ENCODE assay signal across 7 cellular contexts in genomic region chr16:21684199-21684598, GRCh38. TPM values are rescaled to one million over a fixed set of nuclear protein-coding genes. Genes with fewer than 3 reads are reported as not detected.
A peak's percentile ranks its signal among the peaks of the same experiment; 100 is the strongest.
DNase-seq lines count a peak whose midpoint lies in the region; ATAC-seq, FAIRE-seq and TF ChIP-seq lines count a peak whose summit lies in the region.

No MANE protein-coding gene starts in this region.

- H3K9ac ChIP-seq in kidney (ENCODE audit: low read length in 2 of 2), result no peak overlapping the region

- H3K4me1 Mint-ChIP-seq in activated naive CD8-positive, alpha-beta T cell treated with anti-CD3 and anti-CD28 coated beads for 36 hours, result no peaks in the 10 kb centered on the region
- no peaks in the 10 kb centered on the region for H3K4me1 Mint-ChIP-seq in osteocyte (ENCODE audit: unreplicated experiment)

- no peak for ATAC-seq in GM19463 (IDR thresholded peaks at IDR 0.05; ENCODE audit: unreplicated experiment)

- no peaks in the 10 kb centered on the region for H3K36me3 Mint-ChIP-seq in activated naive CD8-positive, alpha-beta T cell treated with anti-CD3 and anti-CD28 coated beads for 36 hours
- no peaks in the 10 kb centered on the region for H3K36me3 Mint-ChIP-seq in osteocyte (ENCODE audit: unreplicated experiment)

- TF ChIP-seq CTCF in LNCAP (IDR thresholded peaks at IDR 0.05) (peak; percentile 54), osteocyte (IDR thresholded peaks at IDR 0.05) (peak; percentile 32), kidney (IDR thresholded peaks at IDR 0.05; ENCODE audit: borderline replicate concordance, extremely low read depth, insufficient read depth) (no peak)

- H3K4me3 ChIP-seq in kidney (ENCODE audit: low read length in 2 of 2), result no peak overlapping the region

- H3K36me3 ChIP-seq in kidney (ENCODE audit: control insufficient read depth in 1 of 2, insufficient read depth in 2 of 2, low read length in 2 of 2), result no peaks in the 10 kb centered on the region

- no peak overlapping the region for H3K27ac Mint-ChIP-seq in activated naive CD8-positive, alpha-beta T cell treated with anti-CD3 and anti-CD28 coated beads for 36 hours
- no peak overlapping the region for H3K27ac Mint-ChIP-seq in osteocyte (ENCODE audit: unreplicated experiment)

- intact Hi-C loops in kidney (cut with DNase I), result no loop called here

- H3K27me3 Mint-ChIP-seq in activated naive CD8-positive, alpha-beta T cell treated with anti-CD3 and anti-CD28 coated beads for 36 hours, result no peaks in the 10 kb centered on the region
- H3K27me3 Mint-ChIP-seq in osteocyte (ENCODE audit: unreplicated experiment), result peaks cover 8% of the 10 kb centered on the region

- H3K4me3 Mint-ChIP-seq in activated naive CD8-positive, alpha-beta T cell treated with anti-CD3 and anti-CD28 coated beads for 36 hours, result no peak overlapping the region
- no peak overlapping the region for H3K4me3 Mint-ChIP-seq in osteocyte (ENCODE audit: unreplicated experiment)

- DNase-seq in ELR (ENCODE audit: low read depth), result peak; percentile 23
- peak; percentile 34 for DNase-seq in activated naive CD8-positive, alpha-beta T cell treated with anti-CD3 and anti-CD28 coated beads for 36 hours
- DNase-seq in osteocyte (ENCODE audit: extremely low spot score, unreplicated experiment), result no peak
- no peak for DNase-seq in Kasumi-1 (lab: John Stamatoyannopoulos, UW)
- DNase-seq in kidney, result no peak

- no peak for FAIRE-seq in kidney (lab: Jason Lieb, UNC)

- H3K9me3 Mint-ChIP-seq in activated naive CD8-positive, alpha-beta T cell treated with anti-CD3 and anti-CD28 coated beads for 36 hours, result no peaks in the 10 kb centered on the region
- H3K9me3 Mint-ChIP-seq in osteocyte (ENCODE audit: unreplicated experiment), result no peaks in the 10 kb centered on the region

- no peak overlapping the region for H3K27ac ChIP-seq in kidney (ENCODE audit: low read depth in 2 of 2, low read length in 2 of 2)

- no peaks in the 10 kb centered on the region for H3K4me1 ChIP-seq in kidney (ENCODE audit: control insufficient read depth in 1 of 2, insufficient read depth in 1 of 2, low read depth in 1 of 2, low read length in 2 of 2)

- peaks cover 1 to 2% of the 10 kb centered on the region in 2 donors for H3K9me3 ChIP-seq in kidney (ENCODE audit: control insufficient read depth in 1 of 2, low read length in 2 of 2)

RNA-seq across cellular contexts. Expression of gene OTOA, which starts 20.4 kb away (rescaled TPM):
- total RNA-seq in activated naive CD8-positive, alpha-beta T cell treated with anti-CD3 and anti-CD28 coated beads for 36 hours, result under 1 TPM in 1 of 2 experiments, not detected in 1; 0.06 TPM
- total RNA-seq in osteocyte, result 0.08 TPM in 1 of 2 replicates, not detected in the other
- total RNA-seq in kidney, result 0.13 TPM
- 0.39 TPM for polyA plus RNA-seq in kidney (ENCODE audit: insufficient read depth, low read depth, low replicate concordance)

RNA-seq across cellular contexts. Expression of gene IGSF6, which starts 31.8 kb away (rescaled TPM):
- under 1 TPM; 0.10 to 0.14 TPM for total RNA-seq in activated naive CD8-positive, alpha-beta T cell treated with anti-CD3 and anti-CD28 coated beads for 36 hours
- total RNA-seq in osteocyte (not detected in 2 replicates), kidney (8.1 TPM)
- 1.1 TPM for polyA plus RNA-seq in kidney (ENCODE audit: insufficient read depth, low read depth, low replicate concordance)

Comparison
In these comparisons a context has a peak if more than half of its experiments do, and no peak if none do; other contexts are left out.
1. DNase-seq: peak in ELR (single experiment) and activated naive CD8-positive, alpha-beta T cell treated with anti-CD3 and anti-CD28 coated beads for 36 hours (single experiment); none in osteocyte (single experiment), Kasumi-1 (0 of 2) and kidney (single experiment).